1 cellular context compared by ENCODE assay signal in the genomic region with DNA sequence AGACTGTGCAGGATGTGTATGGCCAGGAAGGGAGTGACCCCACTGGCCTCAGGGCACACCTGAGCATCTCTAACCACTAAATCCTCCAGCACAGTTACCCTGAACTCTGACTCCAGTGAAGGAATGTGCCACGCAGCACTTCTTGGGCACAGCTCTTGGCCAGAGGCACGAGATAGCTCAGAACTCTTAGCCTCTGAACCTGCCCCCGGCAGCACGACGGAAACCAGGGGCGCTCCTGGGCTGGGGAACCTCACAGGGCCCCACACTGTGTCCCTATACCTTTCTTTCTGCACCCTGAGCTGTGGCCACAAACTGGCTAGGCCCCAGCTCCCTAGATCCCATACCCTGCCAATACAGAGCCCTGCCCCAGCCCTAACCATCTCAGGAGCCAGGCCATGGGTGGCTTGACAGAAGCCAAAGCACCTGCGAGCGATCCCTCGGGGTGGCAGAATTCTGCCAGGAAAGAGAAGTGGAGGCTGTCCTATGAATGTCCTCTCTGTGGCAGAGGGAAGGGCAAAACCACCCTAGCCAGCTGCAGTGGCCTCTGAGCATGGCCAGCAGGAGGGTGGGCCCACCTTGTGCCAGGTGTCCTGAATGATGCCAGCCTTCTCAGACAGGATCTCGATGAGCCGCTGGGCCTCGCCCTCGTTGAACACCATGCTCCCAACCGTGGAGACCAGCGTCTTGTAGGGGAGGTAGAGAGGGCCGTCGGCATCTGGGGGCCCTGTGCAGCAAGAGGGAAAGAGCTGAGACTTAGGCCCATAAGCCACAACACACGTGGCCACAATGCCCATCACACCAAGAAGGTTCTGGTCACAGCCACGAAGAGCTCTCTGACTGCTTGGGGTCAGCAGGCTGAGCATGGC.
TF ChIP-seq lines count a peak whose summit lies in the region.

No MANE protein-coding gene starts in this region.

TF ChIP-seq in HepG2, 621 proteins besides CTCF, POLR2A, EP300 and RAD21:
- TF ChIP-seq, protein P1, sequence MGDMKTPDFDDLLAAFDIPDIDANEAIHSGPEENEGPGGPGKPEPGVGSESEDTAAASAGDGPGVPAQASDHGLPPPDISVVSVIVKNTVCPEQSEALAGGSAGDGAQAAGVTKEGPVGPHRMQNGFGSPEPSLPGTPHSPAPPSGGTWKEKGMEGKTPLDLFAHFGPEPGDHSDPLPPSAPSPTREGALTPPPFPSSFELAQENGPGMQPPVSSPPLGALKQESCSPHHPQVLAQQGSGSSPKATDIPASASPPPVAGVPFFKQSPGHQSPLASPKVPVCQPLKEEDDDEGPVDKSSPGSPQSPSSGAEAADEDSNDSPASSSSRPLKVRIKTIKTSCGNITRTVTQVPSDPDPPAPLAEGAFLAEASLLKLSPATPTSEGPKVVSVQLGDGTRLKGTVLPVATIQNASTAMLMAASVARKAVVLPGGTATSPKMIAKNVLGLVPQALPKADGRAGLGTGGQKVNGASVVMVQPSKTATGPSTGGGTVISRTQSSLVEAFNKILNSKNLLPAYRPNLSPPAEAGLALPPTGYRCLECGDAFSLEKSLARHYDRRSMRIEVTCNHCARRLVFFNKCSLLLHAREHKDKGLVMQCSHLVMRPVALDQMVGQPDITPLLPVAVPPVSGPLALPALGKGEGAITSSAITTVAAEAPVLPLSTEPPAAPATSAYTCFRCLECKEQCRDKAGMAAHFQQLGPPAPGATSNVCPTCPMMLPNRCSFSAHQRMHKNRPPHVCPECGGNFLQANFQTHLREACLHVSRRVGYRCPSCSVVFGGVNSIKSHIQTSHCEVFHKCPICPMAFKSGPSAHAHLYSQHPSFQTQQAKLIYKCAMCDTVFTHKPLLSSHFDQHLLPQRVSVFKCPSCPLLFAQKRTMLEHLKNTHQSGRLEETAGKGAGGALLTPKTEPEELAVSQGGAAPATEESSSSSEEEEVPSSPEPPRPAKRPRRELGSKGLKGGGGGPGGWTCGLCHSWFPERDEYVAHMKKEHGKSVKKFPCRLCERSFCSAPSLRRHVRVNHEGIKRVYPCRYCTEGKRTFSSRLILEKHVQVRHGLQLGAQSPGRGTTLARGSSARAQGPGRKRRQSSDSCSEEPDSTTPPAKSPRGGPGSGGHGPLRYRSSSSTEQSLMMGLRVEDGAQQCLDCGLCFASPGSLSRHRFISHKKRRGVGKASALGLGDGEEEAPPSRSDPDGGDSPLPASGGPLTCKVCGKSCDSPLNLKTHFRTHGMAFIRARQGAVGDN (CRISPR knock-in tag; IDR thresholded peaks at IDR 0.05): 0 out of 2 replicates have a peak, but pooled peaks have one; percentile 8
- TF ChIP-seq THAP11 (CRISPR knock-in tag; IDR thresholded peaks at IDR 0.05) (no peak), RBFOX2 (IDR thresholded peaks at IDR 0.05; ENCODE audit: low read depth, low read length) (0 out of 2 replicates have a peak, but pooled peaks have one; percentile 21), MTA3 (CRISPR knock-in tag; IDR thresholded peaks at IDR 0.05) (no peak), RBM22 (optimal IDR thresholded peaks at IDR 0.05; ENCODE audit: low read length) (peak; percentile 48), KMT2B (CRISPR knock-in tag; IDR thresholded peaks at IDR 0.05) (no peak), MAF1 (CRISPR knock-in tag; IDR thresholded peaks at IDR 0.05; ENCODE audit: borderline replicate concordance) (no peak), MTA1 (CRISPR knock-in tag; IDR thresholded peaks at IDR 0.05; ENCODE audit: borderline replicate concordance) (0 out of 2 replicates have a peak, but pooled peaks have one; percentile 43), PAF1 (CRISPR knock-in tag; IDR thresholded peaks at IDR 0.05) (peak; percentile 15; the same call in 1 of the 2 replicates), POLR2AphosphoS2 (IDR thresholded peaks at IDR 0.05; ENCODE audit: low read depth, low read length) (no peak), PCBP1 (IDR thresholded peaks at IDR 0.05; ENCODE audit: borderline replicate concordance, low read depth, low read length) (0 out of 2 replicates have a peak, but pooled peaks have one; percentile 36), NR3C1 (CRISPR knock-in tag; IDR thresholded peaks at IDR 0.05) (no peak), ZFP37 (CRISPR knock-in tag; IDR thresholded peaks at IDR 0.05; ENCODE audit: borderline replicate concordance) (no peak), ATF7 (IDR thresholded peaks at IDR 0.05) (no peak), ATF7 (CRISPR knock-in tag; IDR thresholded peaks at IDR 0.05) (peak; percentile 69; the same call in 1 of the 2 replicates), ZNF768 (CRISPR knock-in tag; IDR thresholded peaks at IDR 0.05) (0 out of 2 replicates have a peak, but pooled peaks have one; percentile 3), AGO2 (optimal IDR thresholded peaks at IDR 0.05; ENCODE audit: low read depth, low read length) (peak; percentile 89), ZNF746 (CRISPR knock-in tag; IDR thresholded peaks at IDR 0.05) (0 out of 2 replicates have a peak, but pooled peaks have one; percentile 48), ZSCAN12 (CRISPR knock-in tag; IDR thresholded peaks at IDR 0.05) (no peak), HNRNPL (IDR thresholded peaks at IDR 0.05; ENCODE audit: low read depth, low read length) (peak; percentile 50; the same call in 1 of the 2 replicates), ZC3H13 (CRISPR knock-in tag; IDR thresholded peaks at IDR 0.05) (peak; percentile 22; the same call in 1 of the 2 replicates), XRCC5 (optimal IDR thresholded peaks at IDR 0.05; ENCODE audit: low read length) (peak; percentile 11)
- TF ChIP-seq, protein P2, sequence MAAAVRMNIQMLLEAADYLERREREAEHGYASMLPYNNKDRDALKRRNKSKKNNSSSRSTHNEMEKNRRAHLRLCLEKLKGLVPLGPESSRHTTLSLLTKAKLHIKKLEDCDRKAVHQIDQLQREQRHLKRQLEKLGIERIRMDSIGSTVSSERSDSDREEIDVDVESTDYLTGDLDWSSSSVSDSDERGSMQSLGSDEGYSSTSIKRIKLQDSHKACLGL (CRISPR knock-in tag; IDR thresholded peaks at IDR 0.05): 0 out of 2 replicates have a peak, but pooled peaks have one; percentile 46
- TF ChIP-seq, protein P3, sequence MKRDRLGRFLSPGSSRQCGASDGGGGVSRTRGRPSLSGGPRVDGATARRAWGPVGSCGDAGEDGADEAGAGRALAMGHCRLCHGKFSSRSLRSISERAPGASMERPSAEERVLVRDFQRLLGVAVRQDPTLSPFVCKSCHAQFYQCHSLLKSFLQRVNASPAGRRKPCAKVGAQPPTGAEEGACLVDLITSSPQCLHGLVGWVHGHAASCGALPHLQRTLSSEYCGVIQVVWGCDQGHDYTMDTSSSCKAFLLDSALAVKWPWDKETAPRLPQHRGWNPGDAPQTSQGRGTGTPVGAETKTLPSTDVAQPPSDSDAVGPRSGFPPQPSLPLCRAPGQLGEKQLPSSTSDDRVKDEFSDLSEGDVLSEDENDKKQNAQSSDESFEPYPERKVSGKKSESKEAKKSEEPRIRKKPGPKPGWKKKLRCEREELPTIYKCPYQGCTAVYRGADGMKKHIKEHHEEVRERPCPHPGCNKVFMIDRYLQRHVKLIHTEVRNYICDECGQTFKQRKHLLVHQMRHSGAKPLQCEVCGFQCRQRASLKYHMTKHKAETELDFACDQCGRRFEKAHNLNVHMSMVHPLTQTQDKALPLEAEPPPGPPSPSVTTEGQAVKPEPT (CRISPR knock-in tag; IDR thresholded peaks at IDR 0.05; ENCODE audit: low read depth): 0 out of 2 replicates have a peak, but pooled peaks have one; percentile 13
- TF ChIP-seq, protein P4, sequence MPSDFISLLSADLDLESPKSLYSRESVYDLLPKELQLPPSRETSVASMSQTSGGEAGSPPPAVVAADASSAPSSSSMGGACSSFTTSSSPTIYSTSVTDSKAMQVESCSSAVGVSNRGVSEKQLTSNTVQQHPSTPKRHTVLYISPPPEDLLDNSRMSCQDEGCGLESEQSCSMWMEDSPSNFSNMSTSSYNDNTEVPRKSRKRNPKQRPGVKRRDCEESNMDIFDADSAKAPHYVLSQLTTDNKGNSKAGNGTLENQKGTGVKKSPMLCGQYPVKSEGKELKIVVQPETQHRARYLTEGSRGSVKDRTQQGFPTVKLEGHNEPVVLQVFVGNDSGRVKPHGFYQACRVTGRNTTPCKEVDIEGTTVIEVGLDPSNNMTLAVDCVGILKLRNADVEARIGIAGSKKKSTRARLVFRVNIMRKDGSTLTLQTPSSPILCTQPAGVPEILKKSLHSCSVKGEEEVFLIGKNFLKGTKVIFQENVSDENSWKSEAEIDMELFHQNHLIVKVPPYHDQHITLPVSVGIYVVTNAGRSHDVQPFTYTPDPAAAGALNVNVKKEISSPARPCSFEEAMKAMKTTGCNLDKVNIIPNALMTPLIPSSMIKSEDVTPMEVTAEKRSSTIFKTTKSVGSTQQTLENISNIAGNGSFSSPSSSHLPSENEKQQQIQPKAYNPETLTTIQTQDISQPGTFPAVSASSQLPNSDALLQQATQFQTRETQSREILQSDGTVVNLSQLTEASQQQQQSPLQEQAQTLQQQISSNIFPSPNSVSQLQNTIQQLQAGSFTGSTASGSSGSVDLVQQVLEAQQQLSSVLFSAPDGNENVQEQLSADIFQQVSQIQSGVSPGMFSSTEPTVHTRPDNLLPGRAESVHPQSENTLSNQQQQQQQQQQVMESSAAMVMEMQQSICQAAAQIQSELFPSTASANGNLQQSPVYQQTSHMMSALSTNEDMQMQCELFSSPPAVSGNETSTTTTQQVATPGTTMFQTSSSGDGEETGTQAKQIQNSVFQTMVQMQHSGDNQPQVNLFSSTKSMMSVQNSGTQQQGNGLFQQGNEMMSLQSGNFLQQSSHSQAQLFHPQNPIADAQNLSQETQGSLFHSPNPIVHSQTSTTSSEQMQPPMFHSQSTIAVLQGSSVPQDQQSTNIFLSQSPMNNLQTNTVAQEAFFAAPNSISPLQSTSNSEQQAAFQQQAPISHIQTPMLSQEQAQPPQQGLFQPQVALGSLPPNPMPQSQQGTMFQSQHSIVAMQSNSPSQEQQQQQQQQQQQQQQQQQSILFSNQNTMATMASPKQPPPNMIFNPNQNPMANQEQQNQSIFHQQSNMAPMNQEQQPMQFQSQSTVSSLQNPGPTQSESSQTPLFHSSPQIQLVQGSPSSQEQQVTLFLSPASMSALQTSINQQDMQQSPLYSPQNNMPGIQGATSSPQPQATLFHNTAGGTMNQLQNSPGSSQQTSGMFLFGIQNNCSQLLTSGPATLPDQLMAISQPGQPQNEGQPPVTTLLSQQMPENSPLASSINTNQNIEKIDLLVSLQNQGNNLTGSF (CRISPR knock-in tag; IDR thresholded peaks at IDR 0.05): 0 out of 2 replicates have a peak, but pooled peaks have one; percentile 0
